ENCODE assay signal across 13 cellular contexts in genomic region chr16:2507052-2507678, GRCh38. TPM values are rescaled to one million over a fixed set of nuclear protein-coding genes. Genes with fewer than 3 reads are reported as not detected.
DNase-seq lines count a peak whose midpoint lies in the region; ATAC-seq and TF ChIP-seq lines count a peak whose summit lies in the region.
"Had no signal": no experiment of that assay in that cellular context is flagged by ENCODE, and none has a peak within 500 bp of the region (broad histone marks: within the 10 kb centered on the region; RNA-seq: fewer than 3 reads in every experiment).

No MANE protein-coding gene starts in this region.

- TF ChIP-seq CTCF in A673 (conservative IDR thresholded peaks at IDR 0.05; ENCODE audit: low read depth, low read length) = no peak
- no peak for TF ChIP-seq CTCF in BE2C (IDR thresholded peaks at IDR 0.05; ENCODE audit: low read depth, low read length)

- DNase-seq in stimulated activated naive B cell treated with anti-CD40 and anti-IgM and Interleukin-4, amounts not matched to agents 10 μg/mL and 1 μg/mL and 100 μg/mL, for 72 hours = peak; percentile 76
- no peak for DNase-seq in DMS 273 treated with DMSO at 0.1 percent for 48 hours (lab: John Stamatoyannopoulos, UW)
- DNase-seq in A673 (ENCODE audit: low spot score) = no peak
- DNase-seq in NCI-H2081 treated with DMSO at 0.1 percent for 48 hours (lab: John Stamatoyannopoulos, UW) = no peak
- DNase-seq in BE2C = no peak
- DNase-seq: NCI-H1105 treated with DMSO at 0.1 percent for 48 hours, occipital lobe had no signal

- intact Hi-C loops in A673 (cut with micrococcal nuclease; ENCODE audit: unreplicated experiment) = loop anchor here (10.0 kb wide), 1 partner anchor 242 kb away; the partner anchor contains the start of gene RNPS1

- no peaks in the 10 kb centered on the region for H3K9me3 Mint-ChIP-seq in stimulated activated naive B cell treated with anti-CD40 and anti-IgM and Interleukin-4, amounts not matched to agents 10 μg/mL and 1 μg/mL and 100 μg/mL, for 72 hours

- peaks cover 39 to 60% of the 10 kb centered on the region in 2 donors for H3K4me1 Mint-ChIP-seq in stimulated activated naive B cell treated with anti-CD40 and anti-IgM and Interleukin-4, amounts not matched to agents 10 μg/mL and 1 μg/mL and 100 μg/mL, for 72 hours

- POLR2A ChIA-PET in A673 (lab: Charles Lee; ENCODE audit: low non-redundant PET) = no interaction called here

- H3K9me3 ChIP-seq in A673 (ENCODE audit: low read depth, low read length, poor library complexity, severe bottlenecking) = no peaks in the 10 kb centered on the region
- H3K9me3 ChIP-seq in BE2C = no peaks in the 10 kb centered on the region

- no TSS peak for BruUV-seq in A673 (replicated peaks; lab: Mats Ljungman, UMichigan)

- H3K27ac Mint-ChIP-seq in stimulated activated naive B cell treated with anti-CD40 and anti-IgM and Interleukin-4, amounts not matched to agents 10 μg/mL and 1 μg/mL and 100 μg/mL, for 72 hours = peak overlapping the region; percentile 96

- peak; percentile 54 for ATAC-seq in GM19035 (IDR thresholded peaks at IDR 0.05; ENCODE audit: unreplicated experiment)
- peak; percentile 60 for ATAC-seq in HG03342 (IDR thresholded peaks at IDR 0.05; ENCODE audit: unreplicated experiment)
- peak; percentile 92 to 94 for ATAC-seq in stimulated activated naive B cell treated with anti-CD40 and anti-IgM and Interleukin-4, amounts not matched to agents 10 μg/mL and 1 μg/mL and 100 μg/mL, for 72 hours (replicated peaks)

- CTCF ChIA-PET in A673 (lab: Charles Lee) = no interaction called here

- H3K4me3 Mint-ChIP-seq in stimulated activated naive B cell treated with anti-CD40 and anti-IgM and Interleukin-4, amounts not matched to agents 10 μg/mL and 1 μg/mL and 100 μg/mL, for 72 hours = peak overlapping the region; percentile 68 to 70

- H3K36me3 Mint-ChIP-seq in stimulated activated naive B cell treated with anti-CD40 and anti-IgM and Interleukin-4, amounts not matched to agents 10 μg/mL and 1 μg/mL and 100 μg/mL, for 72 hours = peaks cover 0 to 3% of the 10 kb centered on the region in 2 donors

- H3K4me1 ChIP-seq in A673 (ENCODE audit: insufficient read depth, low read length, poor library complexity, severe bottlenecking) = no peaks in the 10 kb centered on the region
- peaks cover 7% of the 10 kb centered on the region for H3K4me1 ChIP-seq in BE2C

- no peaks in the 10 kb centered on the region for H3K27me3 Mint-ChIP-seq in stimulated activated naive B cell treated with anti-CD40 and anti-IgM and Interleukin-4, amounts not matched to agents 10 μg/mL and 1 μg/mL and 100 μg/mL, for 72 hours

- peaks cover under 1% of the 10 kb centered on the region for H3K36me3 ChIP-seq in A673 (ENCODE audit: insufficient read depth, low read length, poor library complexity, severe bottlenecking)
- no peaks in the 10 kb centered on the region; the same call in 1 of the 2 replicates for H3K36me3 ChIP-seq in BE2C

- H3K27ac ChIP-seq in cingulate gyrus (ENCODE audit: low read depth, low read length) = peak overlapping the region; percentile 39
- no peak overlapping the region for H3K27ac ChIP-seq in A673 (ENCODE audit: low read depth, low read length, poor library complexity, severe bottlenecking)

- no peaks in the 10 kb centered on the region for H3K27me3 ChIP-seq in A673 (replicated peaks; ENCODE audit: insufficient read depth, low read depth, low read length, poor library complexity)
- no peaks in the 10 kb centered on the region for H3K27me3 ChIP-seq in BE2C

- H3K4me3 ChIP-seq in A673 (ENCODE audit: low read depth, low read length, poor library complexity, severe bottlenecking) (no peak overlapping the region), BE2C (ENCODE audit: low read depth, low read length) (no peak overlapping the region)

RNA-seq across cellular contexts. Expression of gene ATP6V0C, which starts 6.6 kb away (rescaled TPM):
- 231 and 252 TPM in 2 replicates for total RNA-seq in A673 (2021)
- polyA plus RNA-seq in BE2C (2012; ENCODE audit: insufficient read depth, insufficient read length, low read depth) = 645 TPM

RNA-seq across cellular contexts. Expression of gene AMDHD2, which starts 13.0 kb away (rescaled TPM):
- total RNA-seq in A673 (2021) = 52.2 and 53.3 TPM in 2 replicates
- 39.4 TPM for polyA plus RNA-seq in BE2C (2012; ENCODE audit: insufficient read depth, insufficient read length, low read depth)

RNA-seq across cellular contexts. Expression of gene CEMP1, which starts 24.0 kb away (rescaled TPM):
- total RNA-seq in A673 (2021) = not detected in 2 replicates
- 4.7 TPM for polyA plus RNA-seq in BE2C (2012; ENCODE audit: insufficient read depth, insufficient read length, low read depth)
- total RNA-seq: activated CD8-positive, alpha-beta memory T cell treated with anti-CD3 and anti-CD28 coated beads for 36 hours; endothelial cell of umbilical vein; temporal lobe had no signal
- polyA plus RNA-seq: endothelial cell of umbilical vein had no signal

RNA-seq across cellular contexts. Expression of gene PDPK1, which starts 30.7 kb away (rescaled TPM):
- 31.6 and 37.9 TPM in 2 replicates for total RNA-seq in A673 (2021)
- polyA plus RNA-seq in BE2C (2012; ENCODE audit: insufficient read depth, insufficient read length, low read depth) = 52.4 TPM

RNA-seq across cellular contexts. Expression of gene TBC1D24, which starts 32.2 kb away (rescaled TPM):
- total RNA-seq in A673 (2021) = 24.2 and 27.1 TPM in 2 replicates
- 27.6 TPM for polyA plus RNA-seq in BE2C (2012; ENCODE audit: insufficient read depth, insufficient read length, low read depth)
